23 cellular contexts compared by ENCODE assay signal in the genomic region with DNA sequence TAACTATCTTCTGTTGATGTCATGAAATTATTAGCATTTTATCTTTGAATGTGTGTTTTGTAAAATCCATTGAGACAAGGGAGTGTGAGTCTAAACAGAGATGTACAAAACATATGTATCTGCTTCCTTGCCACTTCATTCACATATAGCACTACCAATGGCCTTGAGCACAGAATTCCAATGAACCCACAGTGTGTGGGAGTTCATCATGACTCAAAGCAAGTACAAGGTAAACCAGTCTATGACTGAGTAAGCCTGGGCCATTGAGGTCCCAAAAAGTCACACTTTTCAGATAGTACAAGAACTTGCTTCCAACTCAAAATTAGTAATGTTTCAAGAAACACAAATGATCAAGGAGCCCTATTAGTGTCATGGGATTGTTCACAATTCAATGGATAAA.
"Had no signal": no experiment of that assay in that cellular context is flagged by ENCODE, and none has a peak within 500 bp of the region (broad histone marks: within the 10 kb centered on the region; RNA-seq: fewer than 3 reads in every experiment).

No MANE protein-coding gene starts in this region.

- H3K27ac ChIP-seq: hepatocyte, left ventricle myocardium inferior, neural progenitor cell, neutrophil, parathyroid adenoma, right atrium auricular region, skin epidermis, tibial nerve, vagina had no signal

- H3K79me2 ChIP-seq: hepatocyte, parathyroid adenoma had no signal

- H3K9ac ChIP-seq: neural progenitor cell, parathyroid adenoma had no signal

- H2AFZ ChIP-seq: hepatocyte, neural progenitor cell, parathyroid adenoma had no signal

- DNase-seq: islet precursor cell; left ventricle myocardium inferior; mesendoderm; naive B cell; natural killer cell; nephron progenitor cell; occipital lobe; stimulated activated CD4-positive, alpha-beta T cell treated with anti-CD3 and anti-CD28 coated beads, Interleukin-12 subunit alpha, Interleukin-12 subunit beta, amount 100 ng/mL, for 4 hours; stimulated activated CD4-positive, alpha-beta T cell treated with anti-CD3 and anti-CD28 coated beads, Interleukin-15, amount 100 ng/mL, for 24 hours; stimulated activated CD4-positive, alpha-beta T cell treated with anti-CD3 and anti-CD28 coated beads, Interleukin-2, amount 100 ng/mL, for 24 hours; stimulated activated CD4-positive, alpha-beta T cell treated with anti-CD3 and anti-CD28 coated beads, Interleukin-4, amount 100 ng/mL, for 1 hour; stimulated activated naive B cell treated with anti-CD40 and anti-IgM and Interleukin-4, amounts not matched to agents 10 μg/mL and 1 μg/mL and 100 μg/mL, for 72 hours; substantia nigra had no signal

- H3K36me3 ChIP-seq: left ventricle myocardium inferior, neural progenitor cell, neutrophil, right atrium auricular region, tibial nerve, vagina had no signal

- H3K9me3 ChIP-seq: neutrophil, right atrium auricular region, vagina had no signal

- H3K27me3 ChIP-seq: hepatocyte, neural progenitor cell, neutrophil, right atrium auricular region, tibial nerve, vagina had no signal

- H3K4me3 ChIP-seq: hepatocyte, left ventricle myocardium inferior, lung, neural progenitor cell, right atrium auricular region, skin epidermis, tibial nerve, vagina had no signal

- ATAC-seq: natural killer cell; sciatic nerve; stimulated activated naive B cell treated with anti-CD40 and anti-IgM and Interleukin-4, amounts not matched to agents 10 μg/mL and 1 μg/mL and 100 μg/mL, for 72 hours had no signal

- H3K4me1 ChIP-seq: left ventricle myocardium inferior, neural progenitor cell, parathyroid adenoma, right atrium auricular region, tibial nerve, vagina had no signal

- H3K4me2 ChIP-seq: hepatocyte, neural progenitor cell had no signal
